Comparison of ENCODE assay signal across 15 cellular contexts in the genomic region with DNA sequence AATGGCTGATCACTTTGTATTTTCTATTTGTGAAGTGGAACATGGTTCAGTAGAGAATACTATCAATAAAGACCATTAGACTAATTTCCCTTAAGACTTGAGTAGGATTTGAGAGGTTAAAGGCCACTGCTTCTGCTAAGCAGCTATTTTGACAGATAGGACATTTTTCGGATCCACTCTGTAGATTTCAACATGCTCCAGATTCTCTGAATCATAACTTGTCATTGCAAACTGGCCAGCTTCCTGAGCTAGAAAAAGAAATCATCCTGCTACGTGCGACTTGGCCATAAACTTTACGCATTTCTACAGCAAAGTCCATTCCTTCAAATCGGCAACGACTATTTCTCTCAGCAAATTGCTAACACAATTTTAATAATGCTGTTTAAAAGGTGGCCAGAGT.
"Had no signal": no experiment of that assay in that cellular context is flagged by ENCODE, and none has a peak within 500 bp of the region (broad histone marks: within the 10 kb centered on the region; RNA-seq: fewer than 3 reads in every experiment).

No MANE protein-coding gene starts in this region.

- H3K4me1 ChIP-seq: sigmoid colon had no signal

- H3K79me2 ChIP-seq: hepatocyte had no signal

- H2AFZ ChIP-seq: hepatocyte had no signal

- H3K9me3 ChIP-seq: mucosa of descending colon, neutrophil, right atrium auricular region, sigmoid colon, tibial artery had no signal

- DNase-seq: caudate nucleus; cortex of kidney; dorsolateral prefrontal cortex; effector CD8-positive, alpha-beta T cell; mammary epithelial cell; mucosa of descending colon; naive thymus-derived CD8-positive, alpha-beta T cell; sigmoid colon; small intestine; stimulated activated CD4-positive, alpha-beta T cell treated with anti-CD3 and anti-CD28 coated beads, Interleukin-2, amount 100 ng/mL, for 48 hours; stimulated activated naive CD4-positive, alpha-beta T cell treated with Interleukin-2 at 50 U/mL for 16 hours; tibial artery had no signal

- H3K4me2 ChIP-seq: hepatocyte had no signal

- H3K4me3 ChIP-seq: dorsolateral prefrontal cortex, hepatocyte, mucosa of descending colon, right atrium auricular region, sigmoid colon, tibial artery had no signal

- ATAC-seq: mucosa of descending colon; naive thymus-derived CD8-positive, alpha-beta T cell had no signal

- H3K27ac ChIP-seq: dorsolateral prefrontal cortex, hepatocyte, neutrophil, right atrium auricular region, sigmoid colon, tibial artery had no signal

- H3K27me3 ChIP-seq: dorsolateral prefrontal cortex, hepatocyte, neutrophil, right atrium auricular region, sigmoid colon, tibial artery had no signal
